In the genomic region with DNA sequence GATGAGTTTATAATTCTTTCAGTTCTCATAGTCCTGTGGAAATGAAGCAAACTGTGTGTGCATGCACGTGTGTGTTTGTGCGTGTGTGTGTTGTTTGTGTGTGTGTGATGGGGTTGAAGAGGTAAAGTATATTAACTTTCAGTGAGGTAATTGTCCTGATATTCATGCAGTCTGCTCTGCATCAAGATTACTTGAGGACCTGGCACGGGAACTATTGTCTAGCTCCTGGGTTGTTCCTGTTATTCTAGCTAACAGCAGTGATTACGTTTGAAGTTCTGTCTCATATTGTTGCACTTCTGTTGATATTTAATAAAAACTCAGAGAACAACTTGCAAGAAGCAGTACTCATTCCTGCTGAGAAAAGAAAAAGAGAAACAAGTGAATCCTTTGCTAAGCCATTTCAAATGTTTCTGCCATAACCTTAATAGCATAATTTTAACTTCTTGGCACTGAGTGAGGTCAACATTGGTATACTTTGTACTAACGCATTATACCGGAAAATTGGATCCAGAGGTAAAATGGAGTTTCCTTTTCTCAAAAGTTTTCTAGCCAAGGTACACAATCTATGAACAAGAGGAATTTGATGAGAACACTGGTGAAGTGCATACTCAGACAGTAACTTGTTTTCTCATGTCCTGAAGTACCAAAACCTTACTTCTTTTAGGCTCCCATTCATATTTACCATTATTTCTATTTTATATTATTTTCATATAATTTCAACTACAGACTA, we compare ENCODE assay signal across 24 cellular contexts.
"Had no signal": no experiment of that assay in that cellular context is flagged by ENCODE, and none has a peak within 500 bp of the region (broad histone marks: within the 10 kb centered on the region; RNA-seq: fewer than 3 reads in every experiment).

No MANE protein-coding gene starts in this region.

- H3K27ac ChIP-seq: SJSA1 had no signal

- H3K27me3 Mint-ChIP-seq: activated B cell treated with CpG ODN at 0.5 μM for 24 hours; activated CD4-positive, alpha-beta T cell treated with anti-CD3 and anti-CD28 coated beads, Interleukin-2, amount 10 ng/mL, durations not matched to agents 24 days and 14 days; brain had no signal

- H3K4me1 Mint-ChIP-seq: activated T-helper 17 cell treated with anti-CD3 and anti-CD28 coated beads, Interleukin-2, amount 50 U/mL, for 72 hours had no signal

- ATAC-seq: activated T-helper 17 cell treated with anti-CD3 and anti-CD28 coated beads, Interleukin-2, amount 50 U/mL, for 72 hours; PC-3; T-helper 17 cell had no signal

- H3K27me3 ChIP-seq: SJSA1 had no signal

- H3K36me3 Mint-ChIP-seq: activated naive CD8-positive, alpha-beta T cell; brain had no signal

- H3K36me3 ChIP-seq: SJSA1 had no signal

- H3K9me3 ChIP-seq: SJSA1 had no signal

- H3K9me3 Mint-ChIP-seq: activated B cell treated with CpG ODN at 0.5 μM for 24 hours; activated CD4-positive, alpha-beta T cell treated with anti-CD3 and anti-CD28 coated beads, Interleukin-2, amount 10 ng/mL, durations not matched to agents 24 days and 14 days; activated naive CD4-positive, alpha-beta T cell treated with anti-CD3 and anti-CD28 coated beads for 36 hours; brain had no signal

- FAIRE-seq: RCC 7860 had no signal

- DNase-seq: activated B cell treated with CpG ODN at 0.5 μM for 24 hours; activated CD4-positive, alpha-beta T cell treated with anti-CD3 and anti-CD28 coated beads for 1 hour; activated CD4-positive, alpha-beta T cell treated with anti-CD3 and anti-CD28 coated beads, Interleukin-2, amount 10 ng/mL, durations not matched to agents 24 days and 14 days; activated CD4-positive, alpha-beta T cell treated with anti-CD3 and anti-CD28 coated beads, Interleukin-2, amount 50 U/mL, for 48 hours; activated CD8-positive, alpha-beta memory T cell treated with anti-CD3 and anti-CD28 coated beads for 24 hours; activated gamma-delta T cell; activated naive CD4-positive, alpha-beta T cell treated with anti-CD3 and anti-CD28 coated beads for 36 hours; activated T-cell treated with anti-CD3 and anti-CD28 coated beads for 4 hours; activated T-cell treated with anti-CD3 and anti-CD28 coated beads, Interleukin-2, amount 50 U/mL, for 48 hours; MM.1S; NCI-H1105; NCI-H1436; NCI-H1694 treated with DMSO at 0.1 percent for 48 hours; NCI-H2029 treated with DMSO at 0.1 percent for 48 hours; NCI-H510A treated with DMSO at 0.1 percent for 48 hours; PC-3; SHP77; T-helper 17 cell; T-helper 9 cell had no signal

- H3K4me3 ChIP-seq: SJSA1 had no signal

- H3K4me3 Mint-ChIP-seq: activated B cell treated with CpG ODN at 0.5 μM for 24 hours; activated CD4-positive, alpha-beta T cell treated with anti-CD3 and anti-CD28 coated beads, Interleukin-2, amount 10 ng/mL, durations not matched to agents 24 days and 14 days; activated naive CD4-positive, alpha-beta T cell treated with anti-CD3 and anti-CD28 coated beads for 36 hours; activated naive CD8-positive, alpha-beta T cell; activated T-helper 17 cell treated with anti-CD3 and anti-CD28 coated beads, Interleukin-2, amount 50 U/mL, for 72 hours; brain; T-helper 17 cell had no signal

- H3K27ac Mint-ChIP-seq: activated B cell treated with CpG ODN at 0.5 μM for 24 hours; activated CD4-positive, alpha-beta T cell treated with anti-CD3 and anti-CD28 coated beads, Interleukin-2, amount 10 ng/mL, durations not matched to agents 24 days and 14 days; activated naive CD4-positive, alpha-beta T cell treated with anti-CD3 and anti-CD28 coated beads for 36 hours; activated naive CD8-positive, alpha-beta T cell; activated T-helper 17 cell treated with anti-CD3 and anti-CD28 coated beads, Interleukin-2, amount 50 U/mL, for 72 hours; brain; T-helper 17 cell had no signal
